Comparison of ENCODE assay signal across 14 cellular contexts in genomic region chr3:106635271-106635670, GRCh38.
A peak's percentile ranks its signal among the peaks of the same experiment; 100 is the strongest.
DNase-seq lines count a peak whose midpoint lies in the region; ATAC-seq and TF ChIP-seq lines count a peak whose summit lies in the region.
"Had no signal": no experiment of that assay in that cellular context is flagged by ENCODE, and none has a peak within 500 bp of the region (broad histone marks: within the 10 kb centered on the region; RNA-seq: fewer than 3 reads in every experiment).

No MANE protein-coding gene starts in this region.

- peak overlapping the region; percentile 65 for H3K27ac Mint-ChIP-seq in MCF 10A (ENCODE audit: low read depth, unreplicated experiment)
- H3K27ac Mint-ChIP-seq: activated T-helper 17 cell treated with anti-CD3 and anti-CD28 coated beads, Interleukin-2, amount 50 U/mL, for 72 hours; T-helper 17 cell had no signal

- no peaks in the 10 kb centered on the region for H3K36me3 ChIP-seq in breast epithelium
- H3K36me3 ChIP-seq: BE2C, left ventricle myocardium inferior had no signal

- no peaks in the 10 kb centered on the region for H3K27me3 ChIP-seq in breast epithelium
- H3K27me3 ChIP-seq: BE2C had no signal

- POLR2A ChIA-PET in MCF 10A (lab: Yijun Ruan, JAX), result interaction anchor here (0.5 to 0.8 kb wide), 2 partner anchors 48 to 758 kb away, joined by 4 read pairs; no protein-coding TSS in a partner anchor

- no peak overlapping the region for H3K4me3 Mint-ChIP-seq in MCF 10A (ENCODE audit: unreplicated experiment)
- H3K4me3 Mint-ChIP-seq: activated T-helper 17 cell treated with anti-CD3 and anti-CD28 coated beads, Interleukin-2, amount 50 U/mL, for 72 hours; T-helper 17 cell had no signal

- DNase-seq in MCF 10A (ENCODE audit: unreplicated experiment) (peak; percentile 61), breast epithelium (ENCODE audit: low spot score in 2 of 2) (no peak), astrocyte of the spinal cord (ENCODE audit: low read depth, low spot score) (peak; percentile 91), stromal cell of bone marrow (ENCODE audit: low read depth) (peak; percentile 78), anterior cingulate cortex (lab: John Stamatoyannopoulos, UW) (no peak), NCI-H774 (lab: John Stamatoyannopoulos, UW) (no peak)
- DNase-seq: BE2C, left ventricle myocardium inferior, NCI-H1694 treated with DMSO at 0.1 percent for 48 hours, retina, T-helper 17 cell had no signal

- no peaks in the 10 kb centered on the region for H3K4me1 ChIP-seq in breast epithelium
- H3K4me1 ChIP-seq: left ventricle myocardium inferior had no signal

- no peaks in the 10 kb centered on the region for H3K27me3 Mint-ChIP-seq in MCF 10A (ENCODE audit: insufficient read depth, unreplicated experiment)
- H3K27me3 Mint-ChIP-seq: activated T-helper 17 cell treated with anti-CD3 and anti-CD28 coated beads, Interleukin-2, amount 50 U/mL, for 72 hours had no signal

- TF ChIP-seq POLR2A in breast epithelium (IDR thresholded peaks at IDR 0.05), result no peak

- in situ Hi-C loops in astrocyte of the spinal cord (cut with HindIII; ENCODE audit: low sequenced_read_pairs), result no loop called here

- intact Hi-C loops in MCF 10A (cut with micrococcal nuclease), result loop anchor here (5.0 kb wide), 2 partner anchors 92 to 227 kb away; no protein-coding TSS in a partner anchor
- intact Hi-C loops in breast epithelium (cut with DNase I; ENCODE audit: low total_unique reads), result no loop called here

- H3K4me1 Mint-ChIP-seq in MCF 10A (ENCODE audit: insufficient read depth, unreplicated experiment), result peaks cover 27% of the 10 kb centered on the region
- H3K4me1 Mint-ChIP-seq: activated T-helper 17 cell treated with anti-CD3 and anti-CD28 coated beads, Interleukin-2, amount 50 U/mL, for 72 hours; T-helper 17 cell had no signal

- no peaks in the 10 kb centered on the region for H3K9me3 Mint-ChIP-seq in MCF 10A (ENCODE audit: unreplicated experiment)
- H3K9me3 Mint-ChIP-seq: activated T-helper 17 cell treated with anti-CD3 and anti-CD28 coated beads, Interleukin-2, amount 50 U/mL, for 72 hours had no signal

- H3K36me3 Mint-ChIP-seq in MCF 10A (ENCODE audit: insufficient read depth, unreplicated experiment), result no peaks in the 10 kb centered on the region

- TF ChIP-seq CTCF in MCF 10A (IDR thresholded peaks at IDR 0.05; ENCODE audit: unreplicated experiment) (no peak), breast epithelium (IDR thresholded peaks at IDR 0.05) (no peak), astrocyte of the spinal cord (IDR thresholded peaks at IDR 0.05; ENCODE audit: low read depth, low read length) (no peak)

- CTCF ChIA-PET in MCF 10A (lab: Yijun Ruan, JAX), result interaction anchor here (0.6 to 1.1 kb wide), 2 partner anchors 429 to 436 kb away, joined by 3 to 4 read pairs; no protein-coding TSS in a partner anchor

- H3K27ac ChIP-seq in breast epithelium, result no peak overlapping the region
- H3K27ac ChIP-seq: left ventricle myocardium inferior had no signal

- H3K4me3 ChIP-seq in breast epithelium (no peak overlapping the region), astrocyte of the spinal cord (ENCODE audit: low read depth, low read length) (no peak overlapping the region)
- H3K4me3 ChIP-seq: left ventricle myocardium inferior had no signal

- ATAC-seq in HG03520 (IDR thresholded peaks at IDR 0.05; ENCODE audit: unreplicated experiment), result peak; percentile 74
- ATAC-seq in HG02840 (IDR thresholded peaks at IDR 0.05; ENCODE audit: low FRiP score, unreplicated experiment), result no peak
- ATAC-seq: activated T-helper 17 cell treated with anti-CD3 and anti-CD28 coated beads, Interleukin-2, amount 50 U/mL, for 72 hours; T-helper 17 cell had no signal

- no TSS peak for BruUV-seq in MCF 10A (replicated peaks; lab: Mats Ljungman, UMichigan)

- H3K9me3 ChIP-seq in breast epithelium, result no peaks in the 10 kb centered on the region
- H3K9me3 ChIP-seq: BE2C, left ventricle myocardium inferior had no signal

Comparison
In these comparisons a context has a peak if more than half of its experiments do, and no peak if none do; other contexts are left out.
1. DNase-seq: peak in MCF 10A (single experiment), astrocyte of the spinal cord (single experiment) and stromal cell of bone marrow (single experiment); none in breast epithelium (0 of 2), anterior cingulate cortex (0 of 58) and NCI-H774 (single experiment).